ENCODE assay signal across 11 cellular contexts in genomic region chr3:49397470-49397869, GRCh38. TPM values are rescaled to one million over a fixed set of nuclear protein-coding genes. Genes with fewer than 3 reads are reported as not detected.
DNase-seq lines count a peak whose midpoint lies in the region; ATAC-seq, FAIRE-seq and TF ChIP-seq lines count a peak whose summit lies in the region.
"Had no signal": no experiment of that assay in that cellular context is flagged by ENCODE, and none has a peak within 500 bp of the region (broad histone marks: within the 10 kb centered on the region; RNA-seq: fewer than 3 reads in every experiment).

No MANE protein-coding gene starts in this region.

- no peak overlapping the region for H3K4me3 ChIP-seq in endodermal cell (ENCODE audit: low read length)
- H3K4me3 ChIP-seq: thoracic aorta had no signal

- peaks cover 36% of the 10 kb centered on the region for H3K36me3 ChIP-seq in endodermal cell (ENCODE audit: control insufficient read depth, insufficient read depth, low read length)

- H3K9me3 ChIP-seq in endodermal cell (ENCODE audit: control insufficient read depth, low read length) = no peaks in the 10 kb centered on the region
- H3K9me3 ChIP-seq: thoracic aorta had no signal

- H3K4me3 Mint-ChIP-seq in endodermal cell (no peak overlapping the region), naive B cell (peak overlapping the region in 5 of 8 donors; percentile 8 to 78 (median 44))

- DNase-seq in D721Med (ENCODE audit: insufficient read length, low spot score) (no peak), NCI-H82 treated with DMSO at 0.1 percent for 48 hours (lab: John Stamatoyannopoulos, UW; ENCODE audit: unreplicated experiment) (peak; percentile 87), endodermal cell (peak; percentile 63), naive B cell (peak; percentile 13), 8988T (no peak), GM19238 (ENCODE audit: insufficient read length, low spot score) (no peak)
- no peak for DNase-seq in stimulated activated CD4-positive, alpha-beta T cell treated with anti-CD3 and anti-CD28 coated beads, Interleukin-4, amount 100 ng/mL, for 1 hour
- DNase-seq: NCI-H226 had no signal

- H3K9ac ChIP-seq in endodermal cell (ENCODE audit: extremely low read depth, low read length, poor library complexity, severe bottlenecking) = no peak overlapping the region

- H3K4me1 Mint-ChIP-seq in endodermal cell (peaks cover 26% of the 10 kb centered on the region), naive B cell (peaks cover 43 to 93% (median 80%) of the 10 kb centered on the region in 3 donors)

- peak; percentile 95 for FAIRE-seq in D721Med (lab: Jason Lieb, UNC)
- FAIRE-seq: frontal cortex had no signal

- no peak for TF ChIP-seq CTCF in D721Med (IDR thresholded peaks at IDR 0.05; ENCODE audit: insufficient read depth, missing control alignments)
- no peak for TF ChIP-seq CTCF in endodermal cell (conservative IDR thresholded peaks at IDR 0.05)

- H3K27me3 Mint-ChIP-seq in endodermal cell (ENCODE audit: insufficient read depth) (no peaks in the 10 kb centered on the region), naive B cell (no peaks in the 10 kb centered on the region)

- ATAC-seq in naive B cell (ENCODE audit: low read depth in 2 of 2) (peak; percentile 73 to 74), GM18873 (IDR thresholded peaks at IDR 0.05; ENCODE audit: low FRiP score, unreplicated experiment) (no peak)

- peaks cover 49% of the 10 kb centered on the region for H3K36me3 Mint-ChIP-seq in endodermal cell (ENCODE audit: low read depth)
- peaks cover 0 to 14% of the 10 kb centered on the region in 2 donors for H3K36me3 Mint-ChIP-seq in naive B cell

- no peak overlapping the region for H3K27ac ChIP-seq in endodermal cell (ENCODE audit: low read depth, low read length)

- WGBS in endodermal cell (ENCODE audit: insufficient coverage in 1 of 2, insufficient read length in 1 of 2), 2 experiments = 88 to 89% methylated on average over 3 to 4 of the region's 4 CpGs

- H3K9me3 Mint-ChIP-seq in endodermal cell = no peaks in the 10 kb centered on the region
- H3K9me3 Mint-ChIP-seq in naive B cell = no peaks in the 10 kb centered on the region

- no peaks in the 10 kb centered on the region for H3K27me3 ChIP-seq in endodermal cell (ENCODE audit: control insufficient read depth, insufficient read depth, low read length, poor library complexity, severe bottlenecking)

- H3K27ac Mint-ChIP-seq in endodermal cell (peak overlapping the region; percentile 2), naive B cell (peak overlapping the region in 5 of 6 donors; percentile 22 to 94 (median 82))

- H3K4me1 ChIP-seq in endodermal cell (ENCODE audit: control insufficient read depth, insufficient read depth, low read length) = no peaks in the 10 kb centered on the region

RNA-seq across cellular contexts. Expression of gene RHOA, which starts 14.3 kb away (rescaled TPM):
- total RNA-seq in endodermal cell = 100 to 1,000 TPM; 359 to 371 TPM
- polyA plus RNA-seq in endodermal cell (2013, experiment 1 of 2) = 416 TPM
- 399 TPM for polyA plus RNA-seq in endodermal cell (2013, experiment 2 of 2)
- 1,000 to 10,000 TPM in 1 of 6 donors, 100 to 1,000 TPM in 5; 695 to 1,035 (median 800) TPM for polyA plus RNA-seq in naive B cell (ENCODE audit: low read depth in 6 of 6)

RNA-seq across cellular contexts. Expression of gene TCTA, which starts 14.8 kb away (rescaled TPM):
- 10 to 100 TPM in 1 of 2 donors, 1 to 10 TPM in 1; 6.3 to 11.2 TPM for total RNA-seq in endodermal cell
- polyA plus RNA-seq in endodermal cell (2013, experiment 1 of 2) = 8.1 TPM
- polyA plus RNA-seq in endodermal cell (2013, experiment 2 of 2) = 6.9 TPM
- polyA plus RNA-seq in naive B cell (ENCODE audit: low read depth in 6 of 6) = 10 to 100 TPM; 45.9 to 99.9 (median 58.6) TPM

RNA-seq across cellular contexts. Expression of gene AMT, which starts 24.8 kb away (rescaled TPM):
- 10 to 100 TPM; 44.4 to 51.7 TPM for total RNA-seq in endodermal cell
- 25.9 TPM for polyA plus RNA-seq in endodermal cell (2013, experiment 1 of 2)
- 21.9 TPM for polyA plus RNA-seq in endodermal cell (2013, experiment 2 of 2)
- polyA plus RNA-seq in naive B cell (ENCODE audit: low read depth in 6 of 6) = 1 to 10 TPM in 3 of 6 donors, under 1 TPM in 3; 0.25 to 4.8 (median 1.2) TPM

RNA-seq across cellular contexts. Expression of gene NICN1, which starts 31.7 kb away (rescaled TPM):
- total RNA-seq in endodermal cell = 10 to 100 TPM; 10.4 to 19.6 TPM
- 20.8 TPM for polyA plus RNA-seq in endodermal cell (2013, experiment 1 of 2)
- polyA plus RNA-seq in endodermal cell (2013, experiment 2 of 2) = 17.5 TPM
- polyA plus RNA-seq in naive B cell (ENCODE audit: low read depth in 6 of 6) = 10 to 100 TPM in 3 of 6 donors, 1 to 10 TPM in 3; 4.4 to 17.0 (median 9.4) TPM

RNA-seq across cellular contexts. Expression of gene GPX1, which starts 39.3 kb away (rescaled TPM):
- 100 to 1,000 TPM; 178 to 195 TPM for total RNA-seq in endodermal cell
- 137 TPM for polyA plus RNA-seq in endodermal cell (2013, experiment 1 of 2)
- 132 TPM for polyA plus RNA-seq in endodermal cell (2013, experiment 2 of 2)
- polyA plus RNA-seq in naive B cell (ENCODE audit: low read depth in 6 of 6) = 100 to 1,000 TPM; 289 to 380 (median 329) TPM

Comparison
In these comparisons a context has a peak if more than half of its experiments do, and no peak if none do; other contexts are left out.
1. DNase-seq: peak in NCI-H82 treated with DMSO at 0.1 percent for 48 hours (single experiment), endodermal cell (single experiment) and naive B cell (single experiment); none in D721Med (single experiment), 8988T (single experiment), GM19238 (single experiment) and stimulated activated CD4-positive, alpha-beta T cell treated with anti-CD3 and anti-CD28 coated beads, Interleukin-4, amount 100 ng/mL, for 1 hour (single experiment).